Comparison of ENCODE assay signal across 1 cellular context in the genomic region with DNA sequence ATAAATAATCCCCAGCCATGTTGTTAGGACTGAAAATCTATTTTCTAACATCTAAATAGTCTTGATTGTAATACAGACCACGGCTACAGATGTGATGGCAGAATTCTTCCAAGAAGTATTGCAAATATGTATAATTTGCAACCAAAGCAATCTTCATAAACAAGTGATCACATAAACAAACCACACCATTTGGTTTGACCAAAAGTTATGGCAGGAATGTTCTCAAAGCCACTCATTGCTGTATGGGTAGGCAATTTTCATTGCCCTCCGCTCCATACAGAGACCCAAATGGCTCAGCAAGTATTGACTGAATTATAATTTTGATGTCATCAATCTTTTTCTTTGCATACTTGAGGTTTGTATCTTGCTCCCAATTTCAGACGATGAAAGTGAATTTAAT.
TF ChIP-seq lines count a peak whose summit lies in the region.

No MANE protein-coding gene starts in this region.

TF ChIP-seq in endothelial cell of umbilical vein, 7 proteins besides CTCF, POLR2A, EP300 and RAD21:
- TF ChIP-seq JUN (IDR thresholded peaks at IDR 0.05; ENCODE audit: borderline replicate concordance, insufficient read depth, insufficient read length, low read depth) (no peak), MYC (IDR thresholded peaks at IDR 0.05; ENCODE audit: low read depth, low read length) (no peak), EZH2 (IDR thresholded peaks at IDR 0.05; ENCODE audit: borderline replicate concordance, low read depth, low read length, severe bottlenecking) (no peak), GATA2 (IDR thresholded peaks at IDR 0.05; ENCODE audit: insufficient read depth, insufficient read length, low read depth, low read length) (no peak)
- TF ChIP-seq, protein P1, sequence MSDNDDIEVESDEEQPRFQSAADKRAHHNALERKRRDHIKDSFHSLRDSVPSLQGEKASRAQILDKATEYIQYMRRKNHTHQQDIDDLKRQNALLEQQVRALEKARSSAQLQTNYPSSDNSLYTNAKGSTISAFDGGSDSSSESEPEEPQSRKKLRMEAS (IDR thresholded peaks at IDR 0.05; ENCODE audit: insufficient read depth, insufficient read length) = no peak
